ENCODE assay signal across 1 cellular context in the genomic region with DNA sequence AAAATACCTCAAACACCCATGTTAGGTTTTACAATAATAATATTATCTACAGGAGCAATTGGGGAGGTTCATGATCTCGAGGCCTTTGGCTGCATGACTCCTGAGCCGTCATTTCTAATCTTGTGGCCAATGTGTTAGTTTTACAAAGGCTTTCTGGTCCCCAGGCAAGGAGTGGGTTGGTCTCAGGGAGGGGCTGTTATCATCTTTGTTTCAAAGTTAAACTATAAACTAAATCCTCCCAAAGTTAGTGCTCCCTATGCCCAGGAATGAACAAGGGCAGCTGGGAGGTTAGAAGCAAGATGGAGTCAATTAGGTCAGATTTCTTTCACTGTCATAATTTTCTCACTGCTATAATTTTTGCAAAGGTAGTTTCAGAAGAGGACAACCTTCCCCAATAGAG.
TF ChIP-seq lines count a peak whose summit lies in the region.

No MANE protein-coding gene starts in this region.

TF ChIP-seq in K562, 482 proteins besides CTCF, POLR2A, EP300 and RAD21:
- 0 out of 2 replicates have a peak, but pooled peaks have one; percentile 21 for TF ChIP-seq SMAD4 (CRISPR knock-in tag; conservative IDR thresholded peaks at IDR 0.05)
- no peak for TF ChIP-seq SRSF9 (IDR thresholded peaks at IDR 0.05; ENCODE audit: borderline replicate concordance, low read depth, low read length)
- no peak for TF ChIP-seq SP2 (IDR thresholded peaks at IDR 0.05; ENCODE audit: extremely low read depth, low read depth, low read length, poor library complexity, severe bottlenecking)
- no peak for TF ChIP-seq ETV1 (tag; conservative IDR thresholded peaks at IDR 0.05; ENCODE audit: low read depth)
- 0 out of 2 replicates have a peak, but pooled peaks have one; percentile 56 for TF ChIP-seq HINFP (tag; conservative IDR thresholded peaks at IDR 0.05; ENCODE audit: low read depth)
- peak; percentile 70 for TF ChIP-seq DDX20 (tag; IDR thresholded peaks at IDR 0.05; ENCODE audit: low read depth)
- no peak for TF ChIP-seq SP1 (CRISPR knock-in tag; IDR thresholded peaks at IDR 0.05)
- TF ChIP-seq ZNF668 (CRISPR knock-in tag; IDR thresholded peaks at IDR 0.05), result no peak
- no peak for TF ChIP-seq NR4A1 (CRISPR knock-in tag; IDR thresholded peaks at IDR 0.05)
- TF ChIP-seq NR4A1 (tag; IDR thresholded peaks at IDR 0.05), result 0 out of 2 replicates have a peak, but pooled peaks have one; percentile 33
- peak; percentile 40 for TF ChIP-seq PRDM10 (IDR thresholded peaks at IDR 0.05; ENCODE audit: partially characterized antibody)
- TF ChIP-seq, protein P1, sequence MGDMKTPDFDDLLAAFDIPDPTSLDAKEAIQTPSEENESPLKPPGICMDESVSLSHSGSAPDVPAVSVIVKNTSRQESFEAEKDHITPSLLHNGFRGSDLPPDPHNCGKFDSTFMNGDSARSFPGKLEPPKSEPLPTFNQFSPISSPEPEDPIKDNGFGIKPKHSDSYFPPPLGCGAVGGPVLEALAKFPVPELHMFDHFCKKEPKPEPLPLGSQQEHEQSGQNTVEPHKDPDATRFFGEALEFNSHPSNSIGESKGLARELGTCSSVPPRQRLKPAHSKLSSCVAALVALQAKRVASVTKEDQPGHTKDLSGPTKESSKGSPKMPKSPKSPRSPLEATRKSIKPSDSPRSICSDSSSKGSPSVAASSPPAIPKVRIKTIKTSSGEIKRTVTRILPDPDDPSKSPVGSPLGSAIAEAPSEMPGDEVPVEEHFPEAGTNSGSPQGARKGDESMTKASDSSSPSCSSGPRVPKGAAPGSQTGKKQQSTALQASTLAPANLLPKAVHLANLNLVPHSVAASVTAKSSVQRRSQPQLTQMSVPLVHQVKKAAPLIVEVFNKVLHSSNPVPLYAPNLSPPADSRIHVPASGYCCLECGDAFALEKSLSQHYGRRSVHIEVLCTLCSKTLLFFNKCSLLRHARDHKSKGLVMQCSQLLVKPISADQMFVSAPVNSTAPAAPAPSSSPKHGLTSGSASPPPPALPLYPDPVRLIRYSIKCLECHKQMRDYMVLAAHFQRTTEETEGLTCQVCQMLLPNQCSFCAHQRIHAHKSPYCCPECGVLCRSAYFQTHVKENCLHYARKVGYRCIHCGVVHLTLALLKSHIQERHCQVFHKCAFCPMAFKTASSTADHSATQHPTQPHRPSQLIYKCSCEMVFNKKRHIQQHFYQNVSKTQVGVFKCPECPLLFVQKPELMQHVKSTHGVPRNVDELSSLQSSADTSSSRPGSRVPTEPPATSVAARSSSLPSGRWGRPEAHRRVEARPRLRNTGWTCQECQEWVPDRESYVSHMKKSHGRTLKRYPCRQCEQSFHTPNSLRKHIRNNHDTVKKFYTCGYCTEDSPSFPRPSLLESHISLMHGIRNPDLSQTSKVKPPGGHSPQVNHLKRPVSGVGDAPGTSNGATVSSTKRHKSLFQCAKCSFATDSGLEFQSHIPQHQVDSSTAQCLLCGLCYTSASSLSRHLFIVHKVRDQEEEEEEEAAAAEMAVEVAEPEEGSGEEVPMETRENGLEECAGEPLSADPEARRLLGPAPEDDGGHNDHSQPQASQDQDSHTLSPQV (IDR thresholded peaks at IDR 0.05), result peak; percentile 55; the same call in 1 of the 2 replicates
- TF ChIP-seq MEF2D (tag; conservative IDR thresholded peaks at IDR 0.05; ENCODE audit: low read depth), result peak; percentile 42; the same call in 1 of the 2 replicates
- TF ChIP-seq PTTG1 (tag; IDR thresholded peaks at IDR 0.05; ENCODE audit: low read depth), result 0 out of 2 replicates have a peak, but pooled peaks have one; percentile 41
- no peak for TF ChIP-seq NCOA1 (IDR thresholded peaks at IDR 0.05; ENCODE audit: low read depth)
- TF ChIP-seq BCLAF1 (IDR thresholded peaks at IDR 0.05; ENCODE audit: borderline replicate concordance in 1 of 2, control insufficient read depth in 1 of 2, low read depth in 2 of 2, low read length in 1 of 2), result no peak
- TF ChIP-seq NFXL1 (CRISPR knock-in tag; IDR thresholded peaks at IDR 0.05), result no peak
- no peak for TF ChIP-seq ATF3 (IDR thresholded peaks at IDR 0.05)
- no peak for TF ChIP-seq ATF3 (CRISPR knock-in tag; conservative IDR thresholded peaks at IDR 0.05)
